Comparison of ENCODE assay signal across 8 cellular contexts in genomic region chr12:124915249-124916236, GRCh38. TPM values are rescaled to one million over a fixed set of nuclear protein-coding genes. Genes with fewer than 3 reads are reported as not detected.
DNase-seq lines count a peak whose midpoint lies in the region; ATAC-seq and TF ChIP-seq lines count a peak whose summit lies in the region.

No MANE protein-coding gene starts in this region.

- H3K4me1 ChIP-seq in OCI-LY7 (ENCODE audit: insufficient read depth, low read length, poor library complexity, severe bottlenecking) (peaks cover 68% of the 10 kb centered on the region), endocrine pancreas (ENCODE audit: control insufficient read depth, insufficient read depth, low read length) (peaks cover 22% of the 10 kb centered on the region), mucosa of stomach (ENCODE audit: control insufficient read depth, insufficient read depth, low read length) (peaks cover 49% of the 10 kb centered on the region)

- H3K9ac ChIP-seq in endocrine pancreas (ENCODE audit: control insufficient read depth, insufficient read depth, low read length) = peak overlapping the region; percentile 66
- H3K9ac ChIP-seq in mucosa of stomach (ENCODE audit: low read length) = peak overlapping the region; percentile 100

- intact Hi-C loops in OCI-LY7 (cut with micrococcal nuclease; ENCODE audit: unreplicated experiment) = loop anchor here (2.0 to 5.0 kb wide), 2 partner anchors 79 to 308 kb away; no protein-coding TSS in a partner anchor

- ATAC-seq in GM21381 (IDR thresholded peaks at IDR 0.05; ENCODE audit: unreplicated experiment) (peak; percentile 4), HG03159 (IDR thresholded peaks at IDR 0.05; ENCODE audit: unreplicated experiment) (no peak), HG02981 (IDR thresholded peaks at IDR 0.05; ENCODE audit: unreplicated experiment) (no peak)

- H2AFZ ChIP-seq in OCI-LY7 (ENCODE audit: low read length) = peak overlapping the region; percentile 43; the same call in 1 of the 2 replicates

- POLR2A ChIA-PET in AG04449 (lab: Yijun Ruan, JAX) = interaction anchor here (0.6 to 3.4 kb wide), 6 partner anchors 9 to 227 kb away, joined by 3 to 36 read pairs (median 4); no protein-coding TSS in a partner anchor
- POLR2A ChIA-PET in OCI-LY7 (lab: Charles Lee) = interaction anchor here (0.9 to 12.4 kb wide), 8 partner anchors 9 to 82 kb away, joined by 3 to 167 read pairs (median 9); no protein-coding TSS in a partner anchor

- peak overlapping the region; percentile 96 for H3K27ac ChIP-seq in OCI-LY7 (ENCODE audit: low read depth, low read length, poor library complexity, severe bottlenecking)

- H3K9me2 ChIP-seq in OCI-LY7 (ENCODE audit: insufficient read depth, low read length) = no peaks in the 10 kb centered on the region

- no peak for DNase-seq in AG04449 (ENCODE audit: low read depth, low spot score)
- no peak for DNase-seq in OCI-LY7 (ENCODE audit: low spot score)
- no peak for DNase-seq in NCI-H345 (lab: John Stamatoyannopoulos, UW)

- H3K27me3 ChIP-seq in endocrine pancreas (ENCODE audit: control insufficient read depth, insufficient read depth, low read length) (no peaks in the 10 kb centered on the region), mucosa of stomach (ENCODE audit: control insufficient read depth, insufficient read depth, low read length) (no peaks in the 10 kb centered on the region)

- H3K79me2 ChIP-seq in OCI-LY7 (ENCODE audit: insufficient read depth, low read depth, low read length) = peaks cover 54% of the 10 kb centered on the region

- peaks cover 33% of the 10 kb centered on the region for H3K36me3 ChIP-seq in OCI-LY7 (ENCODE audit: insufficient read depth, low read length)
- peaks cover 28% of the 10 kb centered on the region for H3K36me3 ChIP-seq in endocrine pancreas (ENCODE audit: control insufficient read depth, insufficient read depth, low read length)
- H3K36me3 ChIP-seq in mucosa of stomach (ENCODE audit: control insufficient read depth, insufficient read depth, low read length) = peaks cover 11% of the 10 kb centered on the region

- no peak for TF ChIP-seq CTCF in AG04449 (IDR thresholded peaks at IDR 0.05; ENCODE audit: insufficient read depth, low read length, missing control alignments)
- no peak for TF ChIP-seq CTCF in OCI-LY7 (conservative IDR thresholded peaks at IDR 0.05; ENCODE audit: low read length)

- H3K9me3 ChIP-seq in OCI-LY7 (ENCODE audit: low read length) = no peaks in the 10 kb centered on the region
- no peaks in the 10 kb centered on the region for H3K9me3 ChIP-seq in endocrine pancreas (ENCODE audit: control insufficient read depth, low read length)
- no peaks in the 10 kb centered on the region for H3K9me3 ChIP-seq in mucosa of stomach (ENCODE audit: control insufficient read depth, low read length)

- H3K4me2 ChIP-seq in OCI-LY7 (ENCODE audit: low read length) = peak overlapping the region; percentile 88

- CTCF ChIA-PET in AG04449 (lab: Yijun Ruan, JAX) (interaction anchor here (0.9 to 2.5 kb wide), 6 partner anchors 9 to 24 kb away, joined by 3 to 15 read pairs (median 5); no protein-coding TSS in a partner anchor), OCI-LY7 (lab: Charles Lee; ENCODE audit: unreplicated experiment) (interaction anchor here (1.5 kb wide), 1 partner anchor 25 kb away, joined by 5 read pairs; no protein-coding TSS in a partner anchor)

- BruUV-seq in OCI-LY7 (replicated peaks; lab: Mats Ljungman, UMichigan) = TSS peak; percentile 80

- peaks cover 17% of the 10 kb centered on the region for H4K20me1 ChIP-seq in OCI-LY7 (ENCODE audit: insufficient read depth, low read length)

- H3K4me3 ChIP-seq in AG04449 (ENCODE audit: low read depth, low read length) = peak overlapping the region; percentile 94
- peak overlapping the region; percentile 86 for H3K4me3 ChIP-seq in OCI-LY7 (ENCODE audit: low read depth, low read length, poor library complexity, severe bottlenecking)
- peak overlapping the region; percentile 61 for H3K4me3 ChIP-seq in endocrine pancreas (ENCODE audit: control insufficient read depth, insufficient read depth, low read length)
- peak overlapping the region; percentile 91 for H3K4me3 ChIP-seq in mucosa of stomach (ENCODE audit: low read length)

RNA-seq across cellular contexts. Expression of gene UBC, which starts 1.1 kb away (rescaled TPM):
- 425 and 431 TPM in 2 replicates for total RNA-seq in OCI-LY7 (2014; rRNA removed; shearing (Covaris generic))
- 616 and 682 TPM in 2 replicates for total RNA-seq in OCI-LY7 (2022)

RNA-seq across cellular contexts. Expression of gene SCARB1, which starts 51.9 kb away (rescaled TPM):
- total RNA-seq in OCI-LY7 (2014; rRNA removed; shearing (Covaris generic)) = 24.4 and 42.9 TPM in 2 replicates
- 99.0 and 112 TPM in 2 replicates for total RNA-seq in OCI-LY7 (2022)
